8 cellular contexts compared by ENCODE assay signal in the genomic region with DNA sequence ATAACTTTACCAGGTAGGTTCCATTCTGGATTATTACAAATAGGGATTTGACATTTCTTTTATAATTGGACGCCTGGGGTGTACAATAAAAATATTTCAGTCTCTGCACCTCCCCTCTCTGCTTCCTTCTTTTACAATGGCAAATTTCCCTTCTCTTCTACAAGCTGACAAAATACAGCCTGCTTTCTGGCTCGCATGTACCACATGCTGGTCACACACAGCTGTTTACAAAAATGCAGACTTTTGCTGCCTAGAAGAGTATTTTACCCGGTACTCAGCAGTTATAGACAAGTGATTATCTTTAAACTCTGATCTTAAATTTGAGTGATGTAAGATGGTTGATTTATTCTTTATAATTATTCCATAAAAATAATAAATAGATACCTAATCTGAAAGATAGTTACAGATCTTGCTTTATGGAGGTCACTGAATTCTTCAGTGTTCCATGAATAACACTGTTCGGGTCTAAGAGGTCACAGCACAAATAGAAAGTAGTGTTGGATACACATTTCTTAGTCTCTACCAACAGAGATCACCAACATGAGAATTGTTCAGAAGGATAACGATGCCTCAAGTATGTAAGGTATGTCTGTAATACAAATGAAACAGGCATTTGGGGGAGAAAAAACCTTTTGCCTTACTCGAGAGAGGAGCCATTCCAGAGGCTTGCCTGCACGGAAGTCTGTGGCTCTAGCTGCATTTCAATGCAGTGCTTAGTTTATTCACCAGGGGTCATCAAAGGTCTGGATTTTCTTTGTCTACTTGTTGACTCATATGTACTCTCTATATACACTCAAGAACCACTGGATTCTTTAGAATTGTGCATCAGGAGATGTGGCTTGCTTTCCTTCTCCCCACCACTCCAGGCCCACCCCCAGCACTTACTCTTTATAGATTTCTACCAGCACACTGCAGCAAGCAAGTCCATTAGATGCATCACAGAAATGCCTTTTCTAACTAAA.
DNase-seq lines count a peak whose midpoint lies in the region; ATAC-seq and TF ChIP-seq lines count a peak whose summit lies in the region.

No MANE protein-coding gene starts in this region.

- H3K4me3 ChIP-seq in HAP-1 (no peak overlapping the region), adrenal gland (peak overlapping the region in 2 of 4 donors; percentile 5 to 48), rectal smooth muscle tissue (ENCODE audit: low read length) (peak overlapping the region; percentile 53)

- H3K27ac ChIP-seq in adrenal gland, result peak overlapping the region in 2 of 5 donors; percentile 40 to 67
- peak overlapping the region; percentile 53 for H3K27ac ChIP-seq in rectal smooth muscle tissue (ENCODE audit: low read depth, low read length)

- peak; percentile 48 to 77 (median 74) for TF ChIP-seq CTCF in adrenal gland (IDR thresholded peaks at IDR 0.05)

- H3K36me3 ChIP-seq in HAP-1 (replicated peaks) (no peaks in the 10 kb centered on the region), adrenal gland (replicated peaks in 1 of 2) (no peaks in the 10 kb centered on the region), rectal smooth muscle tissue (ENCODE audit: control insufficient read depth, insufficient read depth, low read length) (no peaks in the 10 kb centered on the region)

- intact Hi-C loops in Right ventricle myocardium inferior (cut with DNase I), result loop anchor here (5.0 to 10.0 kb wide), 4 partner anchors 382 to 645 kb away; no protein-coding TSS in a partner anchor
- intact Hi-C loops in cardiac septum (cut with DNase I), result loop anchor here (5.0 to 10.0 kb wide), 3 partner anchors 200 to 605 kb away; no protein-coding TSS in a partner anchor
- intact Hi-C loops in adrenal gland (cut with DNase I), result loop anchor here in 1 of 2 donors (10.0 kb wide), 1 partner anchor 632 kb away; no protein-coding TSS in a partner anchor
- intact Hi-C loops in left ventricle myocardium superior (cut with micrococcal nuclease), result loop anchor here (5.0 kb wide), 1 partner anchor 605 kb away; no protein-coding TSS in a partner anchor

- H3K4me1 ChIP-seq in HAP-1 (peaks cover 13% of the 10 kb centered on the region), adrenal gland (replicated peaks in 1 of 2) (peaks cover 0 to 11% of the 10 kb centered on the region in 2 donors), rectal smooth muscle tissue (ENCODE audit: control insufficient read depth, insufficient read depth, low read length) (no peaks in the 10 kb centered on the region)

- H3K9ac ChIP-seq in rectal smooth muscle tissue (ENCODE audit: low read length), result no peak overlapping the region

- DNase-seq in Right ventricle myocardium inferior (ENCODE audit: missing footprints), result no peak
- DNase-seq in cardiac septum (ENCODE audit: low spot score), result no peak
- peak; percentile 75 to 92 for DNase-seq in HAP-1 (ENCODE audit: low spot score in 2 of 2)
- DNase-seq in Kasumi-1 (lab: John Stamatoyannopoulos, UW), result peak; percentile 68 to 70
- peak; percentile 0 for DNase-seq in OCI-M2 (lab: John Stamatoyannopoulos, UW; ENCODE audit: unreplicated experiment)
- peak; percentile 51 to 71 (median 56) for DNase-seq in adrenal gland
- no peak for DNase-seq in left ventricle myocardium superior

- peak; percentile 97 for ATAC-seq in Right ventricle myocardium inferior
- peak; percentile 99 for ATAC-seq in left ventricle myocardium superior

- WGBS in adrenal gland, 4 donors, result 23 to 32% (median 25%) methylated on average over 7 of the region's 7 CpGs

- no peak for TF ChIP-seq POLR2A in adrenal gland (IDR thresholded peaks at IDR 0.05)

- H3K9me3 ChIP-seq in HAP-1 (no peaks in the 10 kb centered on the region), adrenal gland (replicated peaks in 1 of 3) (no peaks in the 10 kb centered on the region)

- H3K27me3 ChIP-seq in HAP-1 (ENCODE audit: low read depth) (no peaks in the 10 kb centered on the region), adrenal gland (no peaks in the 10 kb centered on the region), rectal smooth muscle tissue (ENCODE audit: control insufficient read depth, insufficient read depth, low read length) (no peaks in the 10 kb centered on the region)

- in situ Hi-C loops in HAP-1 (cut with MboI; ENCODE audit: low sequenced_read_pairs), result loop anchor here (5.0 to 25.0 kb wide), 2 partner anchors 385 to 605 kb away; no protein-coding TSS in a partner anchor

Comparison
In these comparisons a context has a peak if more than half of its experiments do, and no peak if none do; other contexts are left out.
1. DNase-seq: peak in HAP-1 (2 of 2), Kasumi-1 (2 of 2), OCI-M2 (single experiment) and adrenal gland (7 of 7); none in Right ventricle myocardium inferior (single experiment), cardiac septum (single experiment) and left ventricle myocardium superior (single experiment).